In the genomic region with DNA sequence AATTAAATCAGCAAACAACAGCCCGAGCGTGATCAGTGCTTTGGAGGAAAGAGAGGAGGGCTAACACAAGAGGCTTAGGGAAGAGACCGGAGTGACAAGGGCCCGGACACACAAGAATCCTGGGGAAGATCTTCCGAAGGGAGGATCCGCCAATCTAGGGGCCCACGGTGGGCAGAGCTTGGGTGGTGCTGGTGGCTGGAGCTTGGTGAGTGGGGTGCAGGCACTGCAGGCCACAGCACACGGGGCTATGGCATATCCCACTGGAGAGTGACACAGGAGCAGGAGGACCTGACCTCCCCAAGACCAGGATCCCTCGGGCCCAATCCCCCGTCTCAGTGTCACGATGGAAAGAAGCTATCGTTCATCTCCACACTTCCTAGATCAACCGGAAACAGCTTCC, we compare ENCODE assay signal across 26 cellular contexts.
"Had no signal": no experiment of that assay in that cellular context is flagged by ENCODE, and none has a peak within 500 bp of the region (broad histone marks: within the 10 kb centered on the region; RNA-seq: fewer than 3 reads in every experiment).

No MANE protein-coding gene starts in this region.

- H3K36me3 ChIP-seq: left lung, lower lobe of right lung, pancreas, right atrium auricular region, right lobe of liver, suprapubic skin, vagina had no signal

- H3K4me2 ChIP-seq: smooth muscle cell had no signal

- H3K36me3 Mint-ChIP-seq: naive thymus-derived CD8-positive, alpha-beta T cell; stimulated activated effector memory CD8-positive, alpha-beta T cell treated with anti-CD3 and anti-CD28 coated beads, Interleukin-12 subunit alpha, Interleukin-12 subunit beta, amount 100 ng/mL, for 72 hours had no signal

- ATAC-seq: left colon; left lung; lower lobe of right lung; naive thymus-derived CD8-positive, alpha-beta T cell; pancreas; right lobe of liver; stimulated activated effector memory CD8-positive, alpha-beta T cell treated with anti-CD3 and anti-CD28 coated beads, Interleukin-12 subunit alpha, Interleukin-12 subunit beta, amount 100 ng/mL, for 72 hours had no signal

- H3K27ac Mint-ChIP-seq: naive thymus-derived CD8-positive, alpha-beta T cell; nephron; stimulated activated effector memory CD8-positive, alpha-beta T cell treated with anti-CD3 and anti-CD28 coated beads, Interleukin-12 subunit alpha, Interleukin-12 subunit beta, amount 100 ng/mL, for 72 hours; stimulated activated naive CD8-positive, alpha-beta T cell treated with anti-CD3 and anti-CD28 coated beads, Interleukin-15, Interleukin-2, amounts not matched to agents 100 ng/mL and 50 ng/mL, for 24 hours had no signal

- H3K9me3 ChIP-seq: left lung, lower lobe of right lung, pancreas, right atrium auricular region, right lobe of liver, suprapubic skin, thoracic aorta, tibial artery, vagina had no signal

- DNase-seq: hippocampal formation; left colon; lower lobe of right lung; mammary epithelial cell; mesenchymal stem cell; naive thymus-derived CD8-positive, alpha-beta T cell; stimulated activated CD4-positive, alpha-beta T cell treated with anti-CD3 and anti-CD28 coated beads, Interleukin-12 subunit alpha, Interleukin-12 subunit beta, amount 100 ng/mL, for 4 hours; stimulated activated CD4-positive, alpha-beta T cell treated with anti-CD3 and anti-CD28 coated beads, Interleukin-15, amount 100 ng/mL, for 24 hours; stimulated activated CD4-positive, alpha-beta T cell treated with anti-CD3 and anti-CD28 coated beads, Interleukin-2, amount 100 ng/mL, for 24 hours; stimulated activated CD4-positive, alpha-beta T cell treated with anti-CD3 and anti-CD28 coated beads, Interleukin-4, amount 100 ng/mL, for 1 hour; stimulated activated naive CD4-positive, alpha-beta T cell; trophoblast cell had no signal

- FAIRE-seq: keratinocyte, pancreas had no signal

- H3K4me3 ChIP-seq: left lung, lower lobe of right lung, pancreas, right atrium auricular region, right lobe of liver, smooth muscle cell, suprapubic skin, thoracic aorta, tibial artery, vagina had no signal

- H3K27me3 ChIP-seq: left lung, pancreas, right atrium auricular region, right lobe of liver, suprapubic skin, tibial artery, vagina had no signal

- H3K9me3 Mint-ChIP-seq: naive thymus-derived CD8-positive, alpha-beta T cell; nephron; neural crest cell; stimulated activated effector memory CD8-positive, alpha-beta T cell treated with anti-CD3 and anti-CD28 coated beads, Interleukin-12 subunit alpha, Interleukin-12 subunit beta, amount 100 ng/mL, for 72 hours; stimulated activated naive CD8-positive, alpha-beta T cell treated with anti-CD3 and anti-CD28 coated beads, Interleukin-15, Interleukin-2, amounts not matched to agents 100 ng/mL and 50 ng/mL, for 24 hours had no signal

- H3K27ac ChIP-seq: left lung, lower lobe of right lung, pancreas, right atrium auricular region, right lobe of liver, suprapubic skin, thoracic aorta, tibial artery, vagina had no signal

- H3K4me1 ChIP-seq: left lung, lower lobe of right lung, pancreas, right atrium auricular region, right lobe of liver, tibial artery had no signal
